ENCODE assay signal across 1 cellular context in genomic region chr4:20672262-20672661, GRCh38.
TF ChIP-seq lines count a peak whose summit lies in the region.

No MANE protein-coding gene starts in this region.

TF ChIP-seq in WTC11, 78 proteins besides CTCF, POLR2A, EP300 and RAD21:
- TF ChIP-seq PRDM15 (CRISPR knock-in tag; IDR thresholded peaks at IDR 0.05): no peak
- no peak for TF ChIP-seq MAX (CRISPR knock-in tag; IDR thresholded peaks at IDR 0.05)
